ENCODE assay signal across 21 cellular contexts in the genomic region with DNA sequence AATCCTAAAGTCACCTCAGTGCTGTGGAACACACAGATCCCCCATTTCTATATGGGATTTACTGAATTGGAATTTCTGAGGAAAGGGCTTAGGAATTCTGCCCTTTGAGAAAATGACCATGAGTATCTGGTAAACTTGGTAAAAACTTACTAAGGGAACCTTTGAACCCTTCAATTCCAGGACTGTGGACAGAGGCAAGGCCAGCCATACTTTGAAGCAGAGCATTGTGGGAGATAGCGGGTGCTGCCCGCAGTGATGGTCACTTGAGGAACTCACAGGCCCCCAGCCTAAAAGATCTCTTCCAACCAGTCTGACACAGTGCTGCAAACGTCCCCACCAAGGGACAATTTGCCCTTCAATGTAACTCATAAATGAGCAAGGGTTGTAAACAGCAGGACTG.
"Had no signal": no experiment of that assay in that cellular context is flagged by ENCODE, and none has a peak within 500 bp of the region (broad histone marks: within the 10 kb centered on the region; RNA-seq: fewer than 3 reads in every experiment).

No MANE protein-coding gene starts in this region.

- ATAC-seq: esophagus mucosa; gastroesophageal sphincter; left lung; lower lobe of right lung; naive thymus-derived CD8-positive, alpha-beta T cell; sciatic nerve; stimulated activated effector memory CD8-positive, alpha-beta T cell treated with anti-CD3 and anti-CD28 coated beads, Interleukin-12 subunit alpha, Interleukin-12 subunit beta, amount 100 ng/mL, for 72 hours had no signal

- H3K4me3 ChIP-seq: gastroesophageal sphincter, left lung, lower lobe of right lung, stomach, thyroid gland, vagina had no signal

- DNase-seq: effector CD8-positive, alpha-beta T cell; endodermal cell; foreskin fibroblast; kidney; left lung; lower lobe of right lung; naive thymus-derived CD8-positive, alpha-beta T cell; nephron progenitor cell; nucleus accumbens; retina; stimulated activated CD4-positive, alpha-beta T cell treated with anti-CD3 and anti-CD28 coated beads, Interleukin-2, amount 100 ng/mL, for 24 hours; stimulated activated CD4-positive, alpha-beta T cell treated with anti-CD3 and anti-CD28 coated beads, Interleukin-4, amount 100 ng/mL, for 24 hours; stimulated activated naive CD4-positive, alpha-beta T cell treated with Interleukin-2 at 50 U/mL for 16 hours; stomach; thyroid gland; trophoblast cell had no signal

- H3K9me3 ChIP-seq: gastroesophageal sphincter, left lung, lower lobe of right lung, stomach, thyroid gland, vagina had no signal

- H3K36me3 ChIP-seq: gastroesophageal sphincter, left lung, lower lobe of right lung, stomach, thyroid gland, vagina had no signal

- H3K4me1 ChIP-seq: gastroesophageal sphincter, left lung, stomach, vagina had no signal

- H3K27ac ChIP-seq: gastroesophageal sphincter, left lung, lower lobe of right lung, stomach, thyroid gland, vagina had no signal

- H3K27me3 ChIP-seq: left lung, thyroid gland, vagina had no signal
